In the genomic region with DNA sequence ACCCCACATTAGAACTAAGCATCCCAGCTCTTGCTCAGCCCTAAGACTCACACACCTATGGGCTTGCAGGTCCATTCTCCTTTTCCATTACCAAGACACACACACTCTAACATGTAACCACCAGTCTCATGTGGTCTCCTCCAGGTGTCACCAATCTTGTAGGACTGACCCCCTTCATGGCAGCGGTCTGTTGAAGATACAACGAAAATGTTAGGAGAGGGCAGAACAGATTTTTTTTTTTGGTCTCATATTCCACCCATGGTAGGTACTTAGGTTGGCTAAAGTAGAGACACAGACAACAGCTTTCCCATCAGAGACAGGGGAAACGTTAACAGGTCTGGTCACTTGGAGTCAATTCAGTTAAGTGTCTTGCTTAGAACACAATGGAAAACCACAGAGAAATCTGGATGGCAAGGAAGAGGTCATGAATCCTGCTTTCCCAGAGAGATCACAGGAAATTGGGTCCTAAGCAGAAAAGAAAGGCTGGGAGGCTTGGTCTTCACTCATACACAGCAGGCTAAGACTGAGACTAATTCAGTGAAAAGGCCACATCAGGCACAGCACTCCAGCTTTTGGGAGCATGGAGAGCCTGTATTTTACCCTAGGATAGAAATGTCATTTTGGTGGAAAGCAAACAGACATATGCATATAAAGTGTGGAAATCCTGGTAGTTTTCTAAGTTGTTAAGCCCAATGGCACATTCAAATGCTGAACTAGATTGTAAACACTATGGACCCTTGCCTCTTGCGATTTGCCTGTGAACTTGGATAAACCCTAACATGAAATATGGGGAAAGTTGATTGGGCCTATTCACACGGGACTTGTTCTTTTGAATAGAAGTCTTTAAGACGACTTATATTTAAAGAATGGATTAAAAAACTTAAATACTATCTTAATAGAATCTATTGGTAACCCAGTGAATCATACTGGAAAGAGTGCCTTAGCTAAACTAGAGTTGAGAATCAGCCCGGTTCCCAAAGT, we compare ENCODE assay signal across 1 cellular context.
TF ChIP-seq lines count a peak whose summit lies in the region.

No MANE protein-coding gene starts in this region.

TF ChIP-seq in endothelial cell of umbilical vein, 7 proteins besides CTCF, POLR2A, EP300 and RAD21:
- TF ChIP-seq, protein P1, sequence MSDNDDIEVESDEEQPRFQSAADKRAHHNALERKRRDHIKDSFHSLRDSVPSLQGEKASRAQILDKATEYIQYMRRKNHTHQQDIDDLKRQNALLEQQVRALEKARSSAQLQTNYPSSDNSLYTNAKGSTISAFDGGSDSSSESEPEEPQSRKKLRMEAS (IDR thresholded peaks at IDR 0.05; ENCODE audit: insufficient read depth, insufficient read length), result no peak
- TF ChIP-seq GATA2 (IDR thresholded peaks at IDR 0.05; ENCODE audit: insufficient read depth, insufficient read length, low read depth, low read length) (no peak), MYC (IDR thresholded peaks at IDR 0.05; ENCODE audit: low read depth, low read length) (no peak), POLR2AphosphoS5 (IDR thresholded peaks at IDR 0.05; ENCODE audit: insufficient read depth, low read depth, low read length) (no peak), FOS (IDR thresholded peaks at IDR 0.05; ENCODE audit: borderline replicate concordance, insufficient read depth, low read length) (no peak), JUN (IDR thresholded peaks at IDR 0.05; ENCODE audit: borderline replicate concordance, insufficient read depth, insufficient read length, low read depth) (no peak), EZH2 (IDR thresholded peaks at IDR 0.05; ENCODE audit: borderline replicate concordance, low read depth, low read length, severe bottlenecking) (no peak)
